Comparison of ENCODE assay signal across 32 cellular contexts in the genomic region with DNA sequence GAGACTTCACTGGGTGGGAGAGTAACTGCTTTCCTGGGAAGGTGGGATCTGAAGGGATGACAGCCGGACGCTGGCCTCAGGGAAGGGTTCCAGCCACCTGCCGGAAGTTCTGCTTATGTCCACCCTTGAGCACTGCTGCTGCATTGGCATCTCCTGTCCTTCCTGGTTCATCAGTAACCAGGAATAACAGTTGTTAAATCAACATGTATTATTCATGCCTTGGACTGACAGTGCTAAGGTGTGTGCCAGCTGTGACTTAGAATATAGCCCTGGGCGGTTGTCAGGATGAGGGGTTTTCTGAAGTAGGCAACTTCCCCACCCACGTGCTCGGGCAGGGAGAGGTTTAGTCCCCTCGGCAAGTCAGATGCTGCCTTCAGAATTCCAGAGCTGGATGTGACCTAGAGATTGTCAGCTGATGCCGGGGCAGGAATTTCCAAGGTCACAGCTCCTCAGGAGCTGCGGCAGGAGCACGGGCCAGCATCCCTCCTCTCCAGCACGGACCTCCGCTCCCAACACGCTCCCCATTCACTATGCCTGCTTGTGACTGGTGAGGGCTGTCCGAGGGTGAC. TPM values are rescaled to one million over a fixed set of nuclear protein-coding genes. Genes with fewer than 3 reads are reported as not detected.
DNase-seq lines count a peak whose midpoint lies in the region; FAIRE-seq and TF ChIP-seq lines count a peak whose summit lies in the region.
"Had no signal": no experiment of that assay in that cellular context is flagged by ENCODE, and none has a peak within 500 bp of the region (broad histone marks: within the 10 kb centered on the region; RNA-seq: fewer than 3 reads in every experiment).

No MANE protein-coding gene starts in this region.

- CTCF ChIA-PET in mammary epithelial cell (lab: Charles Lee; ENCODE audit: low non-redundant PET) = no interaction called here
- CTCF ChIA-PET in MCF 10A (lab: Yijun Ruan, JAX) = interaction anchor here (0.6 kb wide), 1 partner anchor 470 kb away, joined by 3 read pairs; no protein-coding TSS in a partner anchor
- CTCF ChIA-PET in activated naive CD4-positive, alpha-beta T cell treated with anti-CD3 and anti-CD28 coated beads for 36 hours (lab: Charles Lee) = no interaction called here

- no peaks in the 10 kb centered on the region for H3K9me3 ChIP-seq in mammary epithelial cell (replicated peaks; ENCODE audit: insufficient read depth, low read length)
- H3K9me3 ChIP-seq in spleen = no peaks in the 10 kb centered on the region
- H3K9me3 ChIP-seq: thyroid gland had no signal

- peak overlapping the region; percentile 0 for H3K4me2 ChIP-seq in mammary epithelial cell (ENCODE audit: insufficient read depth, low read depth, low read length)

- BruUV-seq in mammary epithelial cell (replicated peaks; lab: Mats Ljungman, UMichigan) (no TSS peak), MCF 10A (replicated peaks; lab: Mats Ljungman, UMichigan) (no TSS peak)

- no peaks in the 10 kb centered on the region for H3K79me2 ChIP-seq in mammary epithelial cell (ENCODE audit: insufficient read depth, low read length)

- no peaks in the 10 kb centered on the region for H3K36me3 ChIP-seq in mammary epithelial cell (ENCODE audit: insufficient read depth, low read length)
- H3K36me3 ChIP-seq in bronchial epithelial cell (ENCODE audit: control insufficient read depth, insufficient read depth, low read length) = no peaks in the 10 kb centered on the region
- H3K36me3 ChIP-seq in spleen = no peaks in the 10 kb centered on the region
- H3K36me3 ChIP-seq: thyroid gland had no signal

- H3K4me3 Mint-ChIP-seq in MCF 10A (ENCODE audit: unreplicated experiment) = no peak overlapping the region
- no peak overlapping the region for H3K4me3 Mint-ChIP-seq in activated naive CD4-positive, alpha-beta T cell treated with anti-CD3 and anti-CD28 coated beads for 36 hours
- H3K4me3 Mint-ChIP-seq: activated naive CD8-positive, alpha-beta T cell treated with anti-CD3 and anti-CD28 coated beads, Interleukin-2, amount 10 ng/mL, durations not matched to agents 7 days and 5 days; CD8-positive, alpha-beta T cell; dendritic cell treated with granulocyte-macrophage colony-stimulating factor and Interleukin-4, amounts not matched to agents 40 ng/mL and 50 ng/mL, for 4 days; stimulated activated naive CD8-positive, alpha-beta T cell treated with anti-CD3 and anti-CD28 coated beads, Interleukin-15, amount 100 ng/mL, for 72 hours had no signal

- H3K4me3 ChIP-seq in mammary epithelial cell (replicated peaks in 1 of 3; ENCODE audit: insufficient read depth in 1 of 3, low read depth in 2 of 3, low read length in 3 of 3) = no peak overlapping the region
- H3K4me3 ChIP-seq in bronchial epithelial cell (ENCODE audit: low read depth, low read length) = no peak overlapping the region
- H3K4me3 ChIP-seq in spleen = no peak overlapping the region
- H3K4me3 ChIP-seq: K562, thyroid gland had no signal

- no peaks in the 10 kb centered on the region for H3K9me3 Mint-ChIP-seq in MCF 10A (ENCODE audit: unreplicated experiment)
- H3K9me3 Mint-ChIP-seq in activated naive CD4-positive, alpha-beta T cell treated with anti-CD3 and anti-CD28 coated beads for 36 hours = no peaks in the 10 kb centered on the region
- H3K9me3 Mint-ChIP-seq: activated naive CD8-positive, alpha-beta T cell treated with anti-CD3 and anti-CD28 coated beads, Interleukin-2, amount 10 ng/mL, durations not matched to agents 7 days and 5 days; CD8-positive, alpha-beta T cell; dendritic cell treated with granulocyte-macrophage colony-stimulating factor and Interleukin-4, amounts not matched to agents 40 ng/mL and 50 ng/mL, for 4 days; stimulated activated naive CD8-positive, alpha-beta T cell treated with anti-CD3 and anti-CD28 coated beads, Interleukin-15, amount 100 ng/mL, for 72 hours had no signal

- H3K27ac Mint-ChIP-seq in MCF 10A (ENCODE audit: low read depth, unreplicated experiment) = no peak overlapping the region
- no peak overlapping the region for H3K27ac Mint-ChIP-seq in activated naive CD4-positive, alpha-beta T cell treated with anti-CD3 and anti-CD28 coated beads for 36 hours
- H3K27ac Mint-ChIP-seq: activated naive CD8-positive, alpha-beta T cell treated with anti-CD3 and anti-CD28 coated beads, Interleukin-2, amount 10 ng/mL, durations not matched to agents 7 days and 5 days; CD8-positive, alpha-beta T cell; dendritic cell treated with granulocyte-macrophage colony-stimulating factor and Interleukin-4, amounts not matched to agents 40 ng/mL and 50 ng/mL, for 4 days had no signal

- 7% methylated on average over 11 of the region's 14 CpGs for WGBS in mammary epithelial cell (ENCODE audit: low coverage, missing lambda C conversion rate)
- WGBS in spleen, 5 donors = 55 to 94% (median 77%) methylated on average over 8 to 14 of the region's 14 CpGs

- H4K20me1 ChIP-seq in mammary epithelial cell (ENCODE audit: insufficient read depth, low read length) = no peaks in the 10 kb centered on the region

- no peaks in the 10 kb centered on the region for H3K27me3 Mint-ChIP-seq in MCF 10A (ENCODE audit: insufficient read depth, unreplicated experiment)
- no peaks in the 10 kb centered on the region for H3K27me3 Mint-ChIP-seq in activated naive CD4-positive, alpha-beta T cell treated with anti-CD3 and anti-CD28 coated beads for 36 hours (ENCODE audit: low read depth)

- H3K27ac ChIP-seq in mammary epithelial cell (ENCODE audit: insufficient read depth, low read depth, low read length) = no peak overlapping the region
- no peak overlapping the region for H3K27ac ChIP-seq in spleen
- H3K27ac ChIP-seq: thyroid gland had no signal

- in situ Hi-C loops in mammary epithelial cell (cut with MboI; ENCODE audit: low sequenced_read_pairs in 2 of 2) = no loop called here

- intact Hi-C loops in mammary epithelial cell (cut with micrococcal nuclease) (loop anchor here (1.0 to 5.0 kb wide), 2 partner anchors 27 to 40 kb away; no protein-coding TSS in a partner anchor), MCF 10A (cut with micrococcal nuclease) (no loop called here), spleen (cut with DNase I; ENCODE audit: low total_unique reads) (no loop called here)
- intact Hi-C loops in activated naive CD4-positive, alpha-beta T cell treated with anti-CD3 and anti-CD28 coated beads for 36 hours (cut with micrococcal nuclease) = no loop called here

- no peaks in the 10 kb centered on the region for H3K4me1 Mint-ChIP-seq in MCF 10A (ENCODE audit: insufficient read depth, unreplicated experiment)
- no peaks in the 10 kb centered on the region for H3K4me1 Mint-ChIP-seq in activated naive CD4-positive, alpha-beta T cell treated with anti-CD3 and anti-CD28 coated beads for 36 hours (ENCODE audit: low read depth)
- H3K4me1 Mint-ChIP-seq: activated naive CD8-positive, alpha-beta T cell treated with anti-CD3 and anti-CD28 coated beads, Interleukin-2, amount 10 ng/mL, durations not matched to agents 7 days and 5 days had no signal

- H3K4me1 ChIP-seq in mammary epithelial cell (ENCODE audit: insufficient read depth, low read length) = peaks cover 12% of the 10 kb centered on the region
- H3K4me1 ChIP-seq in spleen = peaks cover 0 to 4% (median 0%) of the 10 kb centered on the region in 6 donors
- H3K4me1 ChIP-seq: thyroid gland had no signal

- POLR2A ChIA-PET in MCF 10A (lab: Yijun Ruan, JAX) = no interaction called here

- H2AFZ ChIP-seq in mammary epithelial cell (ENCODE audit: low read depth, low read length) = peak overlapping the region; percentile 25

- TF ChIP-seq POLR2A in spleen (IDR thresholded peaks at IDR 0.05) = no peak

- H3K27me3 ChIP-seq in mammary epithelial cell (ENCODE audit: insufficient read depth, low read length) (no peaks in the 10 kb centered on the region), bronchial epithelial cell (ENCODE audit: control insufficient read depth, insufficient read depth, low read length) (no peaks in the 10 kb centered on the region), spleen (replicated peaks in 1 of 7) (peaks cover 0 to 30% (median 0%) of the 10 kb centered on the region in 7 donors)
- H3K27me3 ChIP-seq: thyroid gland had no signal

- no peaks in the 10 kb centered on the region for H3K36me3 Mint-ChIP-seq in MCF 10A (ENCODE audit: insufficient read depth, unreplicated experiment)
- H3K36me3 Mint-ChIP-seq in activated naive CD4-positive, alpha-beta T cell treated with anti-CD3 and anti-CD28 coated beads for 36 hours (ENCODE audit: low read depth) = no peaks in the 10 kb centered on the region
- H3K36me3 Mint-ChIP-seq: activated naive CD8-positive, alpha-beta T cell treated with anti-CD3 and anti-CD28 coated beads, Interleukin-2, amount 10 ng/mL, durations not matched to agents 7 days and 5 days; CD8-positive, alpha-beta T cell had no signal

- no peak for FAIRE-seq in bronchial epithelial cell (lab: Jason Lieb, UNC)
- FAIRE-seq: astrocyte, endothelial cell of umbilical vein, GM19239, K562 had no signal

- DNase-seq in mammary epithelial cell = peak; percentile 72
- no peak for DNase-seq in MCF 10A (ENCODE audit: unreplicated experiment)
- DNase-seq in bronchial epithelial cell (ENCODE audit: low read depth) = peak; percentile 74
- DNase-seq in kidney tubule cell (ENCODE audit: low spot score) = peak; percentile 91
- DNase-seq in spleen = peak; percentile 41
- DNase-seq in activated naive CD4-positive, alpha-beta T cell treated with anti-CD3 and anti-CD28 coated beads for 36 hours = no peak
- DNase-seq in SHP77 (lab: John Stamatoyannopoulos, UW) = no peak
- no peak for DNase-seq in NCI-H524 (lab: John Stamatoyannopoulos, UW)
- DNase-seq: 8988T; activated naive CD8-positive, alpha-beta T cell treated with anti-CD3 and anti-CD28 coated beads, Interleukin-2, amount 10 ng/mL, durations not matched to agents 7 days and 5 days; activated T-cell treated with anti-CD3 and anti-CD28 coated beads for 4 hours; AML-193; CD8-positive, alpha-beta T cell; central memory CD4-positive, alpha-beta T cell; DMS79 treated with DMSO at 0.1 percent for 48 hours; NCI-H1417 treated with DMSO at 0.1 percent for 48 hours; NCI-H2081 treated with DMSO at 0.1 percent for 48 hours; NCI-H345; NCI-H774; stimulated activated CD4-positive, alpha-beta T cell treated with anti-CD3 and anti-CD28 coated beads, Interleukin-1b, Interleukin-23, amount 100 ng/mL, for 48 hours; stimulated activated CD8-positive, alpha-beta memory T cell treated with anti-CD3 and anti-CD28 coated beads, Interleukin-4, amount 100 ng/mL, for 48 hours; stimulated activated naive CD8-positive, alpha-beta T cell treated with anti-CD3 and anti-CD28 coated beads, Interleukin-15, amount 100 ng/mL, for 72 hours; T-helper 2 cell; thyroid gland had no signal

- TF ChIP-seq CTCF in mammary epithelial cell (conservative IDR thresholded peaks at IDR 0.05 in 1 of 2, IDR thresholded peaks at IDR 0.05 in 1 of 2; ENCODE audit: extremely low read depth in 1 of 2, insufficient read depth in 1 of 2, low read depth in 1 of 2, low read length in 2 of 2) = peak in 1 of 2 donors; percentile 2
- no peak for TF ChIP-seq CTCF in MCF 10A (IDR thresholded peaks at IDR 0.05; ENCODE audit: unreplicated experiment)
- no peak for TF ChIP-seq CTCF in bronchial epithelial cell (IDR thresholded peaks at IDR 0.05; ENCODE audit: insufficient read depth, low read length, severe bottlenecking)
- no peak for TF ChIP-seq CTCF in spleen (IDR thresholded peaks at IDR 0.05 in 8 of 11, conservative IDR thresholded peaks at IDR 0.05 in 3 of 11)

- dilution Hi-C loops in mammary epithelial cell (cut with HindIII; ENCODE audit: low sequenced_read_pairs) = no loop called here

- H3K9ac ChIP-seq in mammary epithelial cell (ENCODE audit: insufficient read depth, low read length) = no peak overlapping the region

RNA-seq across cellular contexts. Expression of gene CLDN14, which starts 17.9 kb away (rescaled TPM):
- total RNA-seq in mammary epithelial cell = not detected
- polyA plus RNA-seq in mammary epithelial cell = not detected
- not detected for polyA minus RNA-seq in mammary epithelial cell
- not detected in 2 replicates for total RNA-seq in MCF 10A (2022)
- total RNA-seq in bronchial epithelial cell = not detected in 2 replicates
- under 1 TPM in 3 of 7 donors, not detected in 4; 0.46 to 0.94 (median 0.70) TPM for total RNA-seq in spleen
- polyA plus RNA-seq in spleen = under 1 TPM; 0.13 to 0.24 (median 0.15) TPM
- total RNA-seq in activated naive CD4-positive, alpha-beta T cell treated with anti-CD3 and anti-CD28 coated beads for 36 hours = not detected
- total RNA-seq: activated naive CD8-positive, alpha-beta T cell treated with anti-CD3 and anti-CD28 coated beads, Interleukin-2, amount 10 ng/mL, durations not matched to agents 7 days and 5 days; astrocyte; CD8-positive, alpha-beta T cell; H4; HT1080; K562; progenitor cell of endocrine pancreas; thyroid gland had no signal
- polyA plus RNA-seq: K562 had no signal

Comparison
In these comparisons a context has a peak if more than half of its experiments do, and no peak if none do; other contexts are left out.
1. DNase-seq: peak in mammary epithelial cell (single experiment), bronchial epithelial cell (single experiment), kidney tubule cell (single experiment) and spleen (single experiment); none in MCF 10A (single experiment), activated naive CD4-positive, alpha-beta T cell treated with anti-CD3 and anti-CD28 coated beads for 36 hours (single experiment), SHP77 (0 of 2) and NCI-H524 (0 of 2).